In the genomic region with DNA sequence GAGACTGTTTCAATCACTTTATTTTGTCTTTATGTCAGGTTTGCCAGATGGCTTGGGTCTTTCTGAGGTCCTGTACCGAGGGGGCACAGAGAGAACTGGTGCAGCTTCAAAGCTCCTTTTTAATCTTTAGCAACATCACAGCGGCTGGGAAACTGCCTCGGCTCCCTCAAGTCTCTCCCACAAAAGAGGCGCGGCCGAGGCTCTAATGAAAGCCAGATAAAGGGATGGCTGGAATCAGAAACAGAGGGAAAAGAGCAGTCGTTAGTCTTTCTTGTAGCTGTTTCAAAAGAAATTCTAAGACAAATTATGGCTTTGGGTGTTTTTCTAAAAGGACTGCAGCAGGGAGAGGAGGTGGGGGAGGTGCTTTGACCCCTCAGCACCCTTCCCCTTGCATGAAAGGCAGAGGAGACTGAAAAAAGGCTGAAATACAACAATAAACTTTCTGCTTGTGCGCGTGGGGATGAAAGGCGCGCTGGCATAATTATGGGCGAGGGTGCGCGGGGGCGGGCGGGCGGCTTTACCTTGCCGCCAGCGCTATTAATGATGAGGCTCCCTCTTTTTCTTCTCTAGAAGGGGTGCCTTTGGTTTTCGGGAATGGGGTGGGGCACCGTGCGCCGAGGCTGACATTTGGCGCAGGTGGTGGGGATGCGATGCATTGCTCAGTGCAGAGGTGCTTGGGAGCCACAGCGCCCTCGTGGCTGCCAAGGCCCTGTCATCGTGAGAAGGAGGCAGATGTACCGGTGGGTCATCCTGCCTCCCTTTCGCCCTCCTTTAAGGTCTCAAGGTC, we compare ENCODE assay signal across 1 cellular context.
A peak's percentile ranks its signal among the peaks of the same experiment; 100 is the strongest.
TF ChIP-seq lines count a peak whose summit lies in the region.

No MANE protein-coding gene starts in this region.

TF ChIP-seq in K562, 482 proteins besides CTCF, POLR2A, EP300 and RAD21:
- TF ChIP-seq L3MBTL2 (IDR thresholded peaks at IDR 0.05) = peak; percentile 44; the same call in 1 of the 2 replicates
- TF ChIP-seq, protein P1, sequence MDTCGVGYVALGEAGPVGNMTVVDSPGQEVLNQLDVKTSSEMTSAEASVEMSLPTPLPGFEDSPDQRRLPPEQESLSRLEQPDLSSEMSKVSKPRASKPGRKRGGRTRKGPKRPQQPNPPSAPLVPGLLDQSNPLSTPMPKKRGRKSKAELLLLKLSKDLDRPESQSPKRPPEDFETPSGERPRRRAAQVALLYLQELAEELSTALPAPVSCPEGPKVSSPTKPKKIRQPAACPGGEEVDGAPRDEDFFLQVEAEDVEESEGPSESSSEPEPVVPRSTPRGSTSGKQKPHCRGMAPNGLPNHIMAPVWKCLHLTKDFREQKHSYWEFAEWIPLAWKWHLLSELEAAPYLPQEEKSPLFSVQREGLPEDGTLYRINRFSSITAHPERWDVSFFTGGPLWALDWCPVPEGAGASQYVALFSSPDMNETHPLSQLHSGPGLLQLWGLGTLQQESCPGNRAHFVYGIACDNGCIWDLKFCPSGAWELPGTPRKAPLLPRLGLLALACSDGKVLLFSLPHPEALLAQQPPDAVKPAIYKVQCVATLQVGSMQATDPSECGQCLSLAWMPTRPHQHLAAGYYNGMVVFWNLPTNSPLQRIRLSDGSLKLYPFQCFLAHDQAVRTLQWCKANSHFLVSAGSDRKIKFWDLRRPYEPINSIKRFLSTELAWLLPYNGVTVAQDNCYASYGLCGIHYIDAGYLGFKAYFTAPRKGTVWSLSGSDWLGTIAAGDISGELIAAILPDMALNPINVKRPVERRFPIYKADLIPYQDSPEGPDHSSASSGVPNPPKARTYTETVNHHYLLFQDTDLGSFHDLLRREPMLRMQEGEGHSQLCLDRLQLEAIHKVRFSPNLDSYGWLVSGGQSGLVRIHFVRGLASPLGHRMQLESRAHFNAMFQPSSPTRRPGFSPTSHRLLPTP (IDR thresholded peaks at IDR 0.05; ENCODE audit: borderline replicate concordance, extremely low read depth, insufficient read length) = no peak
